ENCODE assay signal across 15 cellular contexts in genomic region chr20:20199338-20200160, GRCh38.
DNase-seq lines count a peak whose midpoint lies in the region; ATAC-seq and TF ChIP-seq lines count a peak whose summit lies in the region.
"Had no signal": no experiment of that assay in that cellular context is flagged by ENCODE, and none has a peak within 500 bp of the region (broad histone marks: within the 10 kb centered on the region; RNA-seq: fewer than 3 reads in every experiment).

No MANE protein-coding gene starts in this region.

- intact Hi-C loops in prostate gland (cut with DNase I) = no loop called here

- H3K27me3 ChIP-seq in prostate gland (replicated peaks; ENCODE audit: insufficient read depth) = no peaks in the 10 kb centered on the region
- H3K27me3 ChIP-seq: SJCRH30 had no signal

- H3K27ac ChIP-seq in prostate gland = no peak overlapping the region
- H3K27ac ChIP-seq: SJCRH30 had no signal

- no peak for TF ChIP-seq POLR2A in prostate gland (IDR thresholded peaks at IDR 0.05)

- no peaks in the 10 kb centered on the region for H3K4me1 ChIP-seq in prostate gland (replicated peaks)
- H3K4me1 ChIP-seq: SJCRH30 had no signal

- no peak for ATAC-seq in GM21717 (IDR thresholded peaks at IDR 0.05; ENCODE audit: unreplicated experiment)

- H3K4me3 ChIP-seq in prostate gland = no peak overlapping the region
- H3K4me3 ChIP-seq: SJCRH30 had no signal

- TF ChIP-seq CTCF in prostate gland (IDR thresholded peaks at IDR 0.05) = no peak

- no peaks in the 10 kb centered on the region for H3K9me3 ChIP-seq in prostate gland
- H3K9me3 ChIP-seq: SJCRH30 had no signal

- DNase-seq in A172 (ENCODE audit: low spot score) (peak; percentile 18), NCI-H1092 (lab: John Stamatoyannopoulos, UW) (peak; percentile 49), NCI-H69 (lab: John Stamatoyannopoulos, UW) (peak; percentile 97), cerebellum (ENCODE audit: low spot score) (peak; percentile 88), prostate gland (ENCODE audit: low spot score) (no peak), AG08396 (ENCODE audit: low spot score) (no peak), MV-4-11 (lab: John Stamatoyannopoulos, UW) (no peak)
- DNase-seq: activated CD4-positive, alpha-beta T cell treated with anti-CD3 and anti-CD28 coated beads, Interleukin-2, amount 10 ng/mL, durations not matched to agents 7 days and 5 days; CD8-positive, alpha-beta memory T cell; GDM1; mesenchymal stem cell; SJCRH30; stimulated activated CD4-positive, alpha-beta T cell treated with anti-CD3 and anti-CD28 coated beads, Interleukin-15, amount 100 ng/mL, for 24 hours; T1000 had no signal

- 55% methylated on average over 24 of the region's 24 CpGs for WGBS in prostate gland

- no peaks in the 10 kb centered on the region for H3K36me3 ChIP-seq in prostate gland
- H3K36me3 ChIP-seq: SJCRH30 had no signal

Comparison
In these comparisons a context has a peak if more than half of its experiments do, and no peak if none do; other contexts are left out.
1. DNase-seq: peak in A172 (single experiment), NCI-H1092 (single experiment), NCI-H69 (single experiment) and cerebellum (single experiment); none in prostate gland (single experiment), AG08396 (single experiment) and MV-4-11 (single experiment).